15 cellular contexts compared by ENCODE assay signal in the genomic region with DNA sequence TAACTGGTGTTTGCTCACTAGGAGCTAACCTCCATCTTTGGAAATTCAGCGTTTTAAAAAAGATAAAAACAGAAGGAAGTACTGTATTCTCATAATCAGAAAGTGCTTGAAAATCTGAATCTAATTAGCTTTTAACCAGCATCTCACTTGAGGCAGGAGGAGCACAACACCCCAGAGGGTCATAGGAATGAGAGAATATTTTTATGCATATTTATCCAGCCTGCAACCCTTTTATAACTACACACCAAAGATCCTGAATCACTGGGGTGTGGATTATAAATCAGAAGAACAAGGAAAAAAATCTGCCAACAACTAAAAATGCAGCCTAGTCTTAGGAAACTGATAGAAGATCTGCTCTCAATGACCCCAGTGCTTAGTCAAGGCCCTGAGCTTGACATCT.
DNase-seq lines count a peak whose midpoint lies in the region; ATAC-seq and TF ChIP-seq lines count a peak whose summit lies in the region.
"Had no signal": no experiment of that assay in that cellular context is flagged by ENCODE, and none has a peak within 500 bp of the region (broad histone marks: within the 10 kb centered on the region; RNA-seq: fewer than 3 reads in every experiment).

No MANE protein-coding gene starts in this region.

- H3K27ac Mint-ChIP-seq in chondrocyte (ENCODE audit: unreplicated experiment) = peak overlapping the region; percentile 27
- H3K27ac Mint-ChIP-seq in stimulated activated naive CD8-positive, alpha-beta T cell treated with anti-CD3 and anti-CD28 coated beads, Interleukin-15, amount 100 ng/mL, for 72 hours = no peak overlapping the region
- H3K27ac Mint-ChIP-seq in CD8-positive, alpha-beta memory T cell = peak overlapping the region in 1 of 8 donors; percentile 72
- H3K27ac Mint-ChIP-seq: CD4-positive, CD25-positive, alpha-beta regulatory T cell had no signal

- POLR2A ChIA-PET in CD8-positive, alpha-beta memory T cell (lab: Charles Lee) = no interaction called here

- no peak for TF ChIP-seq EP300 in sigmoid colon (IDR thresholded peaks at IDR 0.05)

- H3K9me3 ChIP-seq in sigmoid colon = no peaks in the 10 kb centered on the region
- H3K9me3 ChIP-seq in CD8-positive, alpha-beta memory T cell (ENCODE audit: low read length) = no peaks in the 10 kb centered on the region
- H3K9me3 ChIP-seq: BE2C, Caco-2, HAP-1 had no signal

- WGBS in sigmoid colon, 2 donors = 87 to 93% methylated on average over 1 of the region's 1 CpG

- H3K36me3 Mint-ChIP-seq in chondrocyte (ENCODE audit: low read depth) = peaks cover 5% of the 10 kb centered on the region
- H3K36me3 Mint-ChIP-seq in CD8-positive, alpha-beta memory T cell = peaks cover 8 to 14% (median 12%) of the 10 kb centered on the region in 3 donors

- no peak overlapping the region for H3K4me3 Mint-ChIP-seq in chondrocyte (ENCODE audit: unreplicated experiment)
- no peak overlapping the region for H3K4me3 Mint-ChIP-seq in stimulated activated naive CD8-positive, alpha-beta T cell treated with anti-CD3 and anti-CD28 coated beads, Interleukin-15, amount 100 ng/mL, for 72 hours
- no peak overlapping the region for H3K4me3 Mint-ChIP-seq in CD8-positive, alpha-beta memory T cell
- H3K4me3 Mint-ChIP-seq: CD4-positive, CD25-positive, alpha-beta regulatory T cell had no signal

- DNase-seq in AG10803 (ENCODE audit: low read depth) (peak; percentile 77), chondrocyte (ENCODE audit: low spot score) (no peak), fibroblast of peridontal ligament (ENCODE audit: extremely low read depth) (peak; percentile 59), sciatic nerve (ENCODE audit: low spot score) (no peak), sigmoid colon (no peak)
- no peak for DNase-seq in stimulated activated naive CD8-positive, alpha-beta T cell treated with anti-CD3 and anti-CD28 coated beads, Interleukin-15, amount 100 ng/mL, for 72 hours
- no peak for DNase-seq in CD8-positive, alpha-beta memory T cell
- DNase-seq: BE2C; C1 segment of cervical spinal cord; Caco-2; CD4-positive, CD25-positive, alpha-beta regulatory T cell; GM23248 had no signal

- CTCF ChIA-PET in CD8-positive, alpha-beta memory T cell (lab: Charles Lee) = no interaction called here

- no peaks in the 10 kb centered on the region for H3K27me3 ChIP-seq in sigmoid colon
- H3K27me3 ChIP-seq in CD8-positive, alpha-beta memory T cell (ENCODE audit: insufficient read depth, low read length, poor library complexity, severe bottlenecking) = no peaks in the 10 kb centered on the region
- H3K27me3 ChIP-seq: BE2C had no signal

- H3K4me1 ChIP-seq in sigmoid colon = no peaks in the 10 kb centered on the region
- H3K4me1 ChIP-seq in CD8-positive, alpha-beta memory T cell (ENCODE audit: insufficient read depth, low read length) = no peaks in the 10 kb centered on the region
- H3K4me1 ChIP-seq: BE2C, Caco-2, HAP-1 had no signal

- no peaks in the 10 kb centered on the region for H3K9me3 Mint-ChIP-seq in chondrocyte (ENCODE audit: low read depth)
- no peaks in the 10 kb centered on the region for H3K9me3 Mint-ChIP-seq in stimulated activated naive CD8-positive, alpha-beta T cell treated with anti-CD3 and anti-CD28 coated beads, Interleukin-15, amount 100 ng/mL, for 72 hours
- H3K9me3 Mint-ChIP-seq in CD8-positive, alpha-beta memory T cell = peaks cover 0 to 5% (median 0%) of the 10 kb centered on the region in 5 donors

- no peak overlapping the region for H3K4me3 ChIP-seq in AG10803 (ENCODE audit: low read length)
- no peak overlapping the region for H3K4me3 ChIP-seq in sigmoid colon
- H3K4me3 ChIP-seq in CD8-positive, alpha-beta memory T cell (ENCODE audit: low read length) = no peak overlapping the region
- H3K4me3 ChIP-seq: GM23248, HAP-1 had no signal

- TF ChIP-seq CTCF in AG10803 (conservative IDR thresholded peaks at IDR 0.05; ENCODE audit: low read length) (no peak), chondrocyte (IDR thresholded peaks at IDR 0.05) (no peak), sigmoid colon (IDR thresholded peaks at IDR 0.05) (no peak)

- no peak overlapping the region for H3K27ac ChIP-seq in sigmoid colon
- H3K27ac ChIP-seq in CD8-positive, alpha-beta memory T cell (ENCODE audit: low read depth, low read length) = no peak overlapping the region
- H3K27ac ChIP-seq: 22Rv1, GM23248, HL-60 had no signal

- intact Hi-C loops in sciatic nerve (cut with DNase I) = no loop called here
- intact Hi-C loops in sigmoid colon (cut with DNase I) = no loop called here

- no peaks in the 10 kb centered on the region for H3K27me3 Mint-ChIP-seq in chondrocyte (ENCODE audit: low read depth)
- H3K27me3 Mint-ChIP-seq in stimulated activated naive CD8-positive, alpha-beta T cell treated with anti-CD3 and anti-CD28 coated beads, Interleukin-15, amount 100 ng/mL, for 72 hours = no peaks in the 10 kb centered on the region
- H3K27me3 Mint-ChIP-seq in CD8-positive, alpha-beta memory T cell = no peaks in the 10 kb centered on the region
- H3K27me3 Mint-ChIP-seq: CD4-positive, CD25-positive, alpha-beta regulatory T cell had no signal

- ATAC-seq in sciatic nerve = peak; percentile 66
- ATAC-seq in stimulated activated naive CD8-positive, alpha-beta T cell treated with anti-CD3 and anti-CD28 coated beads, Interleukin-15, amount 100 ng/mL, for 72 hours = no peak

- H3K36me3 ChIP-seq in sigmoid colon = peaks cover 0 to 5% (median 0%) of the 10 kb centered on the region in 4 donors
- no peaks in the 10 kb centered on the region for H3K36me3 ChIP-seq in CD8-positive, alpha-beta memory T cell (ENCODE audit: insufficient read depth, low read length)
- H3K36me3 ChIP-seq: BE2C had no signal

- TF ChIP-seq POLR2A in sigmoid colon (IDR thresholded peaks at IDR 0.05) = no peak

- H3K4me1 Mint-ChIP-seq in chondrocyte (ENCODE audit: low read depth) = peaks cover 46% of the 10 kb centered on the region
- H3K4me1 Mint-ChIP-seq in stimulated activated naive CD8-positive, alpha-beta T cell treated with anti-CD3 and anti-CD28 coated beads, Interleukin-15, amount 100 ng/mL, for 72 hours = no peaks in the 10 kb centered on the region
- H3K4me1 Mint-ChIP-seq in CD8-positive, alpha-beta memory T cell = no peaks in the 10 kb centered on the region

Comparison
In these comparisons a context has a peak if more than half of its experiments do, and no peak if none do; other contexts are left out.
1. DNase-seq: peak in AG10803 (single experiment) and fibroblast of peridontal ligament (single experiment); none in chondrocyte (single experiment), sciatic nerve (single experiment), sigmoid colon (single experiment), stimulated activated naive CD8-positive, alpha-beta T cell treated with anti-CD3 and anti-CD28 coated beads, Interleukin-15, amount 100 ng/mL, for 72 hours (0 of 2) and CD8-positive, alpha-beta memory T cell (0 of 5).